In the genomic region with DNA sequence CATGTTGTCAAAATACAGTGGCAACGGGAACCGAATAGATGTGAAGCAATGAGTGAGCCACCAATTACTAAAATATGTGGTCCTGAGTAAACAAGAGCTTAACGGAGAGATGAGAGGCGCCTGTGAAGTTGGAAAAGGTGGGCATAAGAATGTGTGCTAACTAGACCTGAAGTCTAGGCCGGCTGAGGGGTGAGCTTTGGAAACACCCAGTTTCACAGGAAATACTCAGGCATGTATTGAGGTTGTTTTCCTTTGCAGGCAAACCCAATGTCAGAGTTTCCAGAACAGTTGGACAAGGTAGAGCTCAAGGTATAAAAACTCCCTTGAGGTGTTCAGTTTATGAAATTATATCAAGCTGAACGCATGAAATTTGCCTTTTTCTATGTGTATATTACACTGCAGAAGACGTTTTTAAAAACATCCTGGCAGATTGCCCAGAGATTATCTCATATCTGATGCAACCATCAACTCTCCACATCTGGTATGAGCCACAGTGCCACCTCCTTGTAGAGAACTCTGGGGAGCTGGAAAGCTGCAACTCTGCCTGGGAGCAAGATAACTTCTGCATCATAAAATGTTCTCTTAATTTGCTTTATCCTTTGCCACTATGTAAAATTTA, we compare ENCODE assay signal across 8 cellular contexts. TPM values are rescaled to one million over a fixed set of nuclear protein-coding genes. Genes with fewer than 3 reads are reported as not detected.
DNase-seq lines count a peak whose midpoint lies in the region; ATAC-seq and TF ChIP-seq lines count a peak whose summit lies in the region.

No MANE protein-coding gene starts in this region.

- intact Hi-C loops in left ventricle myocardium inferior (cut with micrococcal nuclease): no loop called here

- no peak overlapping the region for H2AK5ac ChIP-seq in mesendoderm (ENCODE audit: low read length)

- H3K9ac ChIP-seq in mesendoderm (ENCODE audit: low read length): no peak overlapping the region

- no peak overlapping the region for H3K18ac ChIP-seq in mesendoderm (ENCODE audit: low read length)

- no CpG with 5 or more reads among the region's 7 CpGs for WGBS in mesendoderm (ENCODE audit: extremely low coverage, insufficient coverage, low lambda C conversion rate)

- no peak overlapping the region for H2BK15ac ChIP-seq in mesendoderm (replicated peaks; ENCODE audit: low read depth)

- H3K56ac ChIP-seq in mesendoderm (ENCODE audit: low read length): no peak overlapping the region

- H3K27me3 Mint-ChIP-seq in activated CD4-positive, alpha-beta T cell treated with anti-CD3 and anti-CD28 coated beads, Interleukin-2, amount 10 ng/mL, durations not matched to agents 7 days and 5 days: no peaks in the 10 kb centered on the region
- H3K27me3 Mint-ChIP-seq in activated naive CD8-positive, alpha-beta T cell treated with anti-CD3 and anti-CD28 coated beads, Interleukin-2, amount 10 ng/mL, durations not matched to agents 7 days and 5 days: no peaks in the 10 kb centered on the region

- no peaks in the 10 kb centered on the region for H3K9me3 ChIP-seq in left ventricle myocardium inferior (replicated peaks)

- CTCF ChIA-PET in activated CD4-positive, alpha-beta T cell treated with anti-CD3 and anti-CD28 coated beads, Interleukin-2, amount 10 ng/mL, durations not matched to agents 7 days and 5 days (lab: Charles Lee): interaction anchor here (1.0 to 1.3 kb wide), 2 partner anchors 22 to 44 kb away, joined by 3 to 4 read pairs; no protein-coding TSS in a partner anchor

- H3K27ac ChIP-seq in left ventricle myocardium inferior (replicated peaks): no peak overlapping the region
- H3K27ac ChIP-seq in mesendoderm (ENCODE audit: low read depth, low read length): no peak overlapping the region

- no peak overlapping the region for H4K8ac ChIP-seq in mesendoderm (ENCODE audit: low read depth, low read length)

- POLR2A ChIA-PET in activated CD4-positive, alpha-beta T cell treated with anti-CD3 and anti-CD28 coated beads, Interleukin-2, amount 10 ng/mL, durations not matched to agents 7 days and 5 days (lab: Charles Lee): no interaction called here
- POLR2A ChIA-PET in activated naive CD8-positive, alpha-beta T cell treated with anti-CD3 and anti-CD28 coated beads, Interleukin-2, amount 10 ng/mL, durations not matched to agents 7 days and 5 days (lab: Charles Lee): no interaction called here

- H3K4me2 ChIP-seq in mesendoderm (ENCODE audit: low read length): no peak overlapping the region

- H3K4me3 ChIP-seq in left ventricle myocardium inferior (no peak overlapping the region), mesendoderm (ENCODE audit: low read length) (no peak overlapping the region)

- peak overlapping the region; percentile 10 for H3K27ac Mint-ChIP-seq in activated CD4-positive, alpha-beta T cell treated with anti-CD3 and anti-CD28 coated beads, Interleukin-2, amount 10 ng/mL, durations not matched to agents 7 days and 5 days
- H3K27ac Mint-ChIP-seq in activated naive CD8-positive, alpha-beta T cell treated with anti-CD3 and anti-CD28 coated beads, Interleukin-2, amount 10 ng/mL, durations not matched to agents 7 days and 5 days: peak overlapping the region; percentile 76

- no peak for TF ChIP-seq CTCF in left ventricle myocardium inferior (IDR thresholded peaks at IDR 0.05; ENCODE audit: borderline replicate concordance)

- H3K4ac ChIP-seq in mesendoderm (ENCODE audit: low read depth, low read length): no peak overlapping the region

- no peaks in the 10 kb centered on the region for H3K79me2 ChIP-seq in mesendoderm (ENCODE audit: control insufficient read depth, insufficient read depth, low read length)

- H3K4me1 Mint-ChIP-seq in activated CD4-positive, alpha-beta T cell treated with anti-CD3 and anti-CD28 coated beads, Interleukin-2, amount 10 ng/mL, durations not matched to agents 7 days and 5 days: peaks cover 29% of the 10 kb centered on the region
- peaks cover 12% of the 10 kb centered on the region for H3K4me1 Mint-ChIP-seq in activated naive CD8-positive, alpha-beta T cell treated with anti-CD3 and anti-CD28 coated beads, Interleukin-2, amount 10 ng/mL, durations not matched to agents 7 days and 5 days

- no peaks in the 10 kb centered on the region for H3K36me3 Mint-ChIP-seq in activated CD4-positive, alpha-beta T cell treated with anti-CD3 and anti-CD28 coated beads, Interleukin-2, amount 10 ng/mL, durations not matched to agents 7 days and 5 days (ENCODE audit: low read depth)
- no peaks in the 10 kb centered on the region for H3K36me3 Mint-ChIP-seq in activated naive CD8-positive, alpha-beta T cell treated with anti-CD3 and anti-CD28 coated beads, Interleukin-2, amount 10 ng/mL, durations not matched to agents 7 days and 5 days

- no peak overlapping the region for H2BK5ac ChIP-seq in mesendoderm (ENCODE audit: low read length)

- peak; percentile 41 for DNase-seq in activated CD4-positive, alpha-beta T cell treated with anti-CD3 and anti-CD28 coated beads, Interleukin-2, amount 10 ng/mL, durations not matched to agents 7 days and 5 days
- DNase-seq in activated CD4-positive, alpha-beta T cell treated with anti-CD3 and anti-CD28 coated beads, Interleukin-2, amount 50 U/mL, for 48 hours: no peak
- DNase-seq in NCI-H2029 treated with DMSO at 0.1 percent for 48 hours (lab: John Stamatoyannopoulos, UW) (peak; percentile 46), non-pigmented ciliary epithelial cell (ENCODE audit: low read depth) (peak; percentile 82), left ventricle myocardium inferior (no peak), mesendoderm (no peak)
- DNase-seq in activated naive CD8-positive, alpha-beta T cell treated with anti-CD3 and anti-CD28 coated beads, Interleukin-2, amount 10 ng/mL, durations not matched to agents 7 days and 5 days: no peak

- H3K4me3 Mint-ChIP-seq in activated CD4-positive, alpha-beta T cell treated with anti-CD3 and anti-CD28 coated beads, Interleukin-2, amount 10 ng/mL, durations not matched to agents 7 days and 5 days: no peak overlapping the region
- H3K4me3 Mint-ChIP-seq in activated naive CD8-positive, alpha-beta T cell treated with anti-CD3 and anti-CD28 coated beads, Interleukin-2, amount 10 ng/mL, durations not matched to agents 7 days and 5 days: peak overlapping the region; percentile 42

- H3K23ac ChIP-seq in mesendoderm (ENCODE audit: low read length): no peak overlapping the region

- no peaks in the 10 kb centered on the region for H3K79me1 ChIP-seq in mesendoderm (ENCODE audit: low read length)

- H3K36me3 ChIP-seq in left ventricle myocardium inferior (no peaks in the 10 kb centered on the region), mesendoderm (ENCODE audit: control insufficient read depth, insufficient read depth, low read length) (no peaks in the 10 kb centered on the region)

- H3K9me3 Mint-ChIP-seq in activated CD4-positive, alpha-beta T cell treated with anti-CD3 and anti-CD28 coated beads, Interleukin-2, amount 10 ng/mL, durations not matched to agents 7 days and 5 days: no peaks in the 10 kb centered on the region
- H3K9me3 Mint-ChIP-seq in activated naive CD8-positive, alpha-beta T cell treated with anti-CD3 and anti-CD28 coated beads, Interleukin-2, amount 10 ng/mL, durations not matched to agents 7 days and 5 days: no peaks in the 10 kb centered on the region

- H4K5ac ChIP-seq in mesendoderm (ENCODE audit: low read length): no peak overlapping the region

- H3K4me1 ChIP-seq in left ventricle myocardium inferior: peaks cover 22% of the 10 kb centered on the region
- peaks cover 2% of the 10 kb centered on the region for H3K4me1 ChIP-seq in mesendoderm (ENCODE audit: control insufficient read depth, low read depth, low read length)

- no peak overlapping the region for H2BK120ac ChIP-seq in mesendoderm (ENCODE audit: low read depth, low read length)

- no peak for ATAC-seq in activated naive CD8-positive, alpha-beta T cell treated with anti-CD3 and anti-CD28 coated beads, Interleukin-2, amount 10 ng/mL, durations not matched to agents 7 days and 5 days (ENCODE audit: low read depth)
- ATAC-seq in HG03354 (IDR thresholded peaks at IDR 0.05; ENCODE audit: poor library complexity, severe bottlenecking, unreplicated experiment): no peak

- H3K27me3 ChIP-seq in left ventricle myocardium inferior (ENCODE audit: low read depth): no peaks in the 10 kb centered on the region
- H3K27me3 ChIP-seq in mesendoderm (ENCODE audit: insufficient read depth, low read length, poor library complexity): no peaks in the 10 kb centered on the region

RNA-seq across cellular contexts. Expression of a gene that starts 3.9 kb away (rescaled TPM):
- 1 to 10 TPM; 5.8 to 6.1 TPM for total RNA-seq in activated CD4-positive, alpha-beta T cell treated with anti-CD3 and anti-CD28 coated beads, Interleukin-2, amount 10 ng/mL, durations not matched to agents 7 days and 5 days
- 1 to 10 TPM; 5.3 to 5.6 TPM for total RNA-seq in activated naive CD8-positive, alpha-beta T cell treated with anti-CD3 and anti-CD28 coated beads, Interleukin-2, amount 10 ng/mL, durations not matched to agents 7 days and 5 days
- 11.4 TPM for total RNA-seq in left ventricle myocardium inferior
- polyA plus RNA-seq in mesendoderm (2013, experiment 1 of 2): 4.6 TPM
- 5.2 TPM for polyA plus RNA-seq in mesendoderm (2013, experiment 2 of 2)

Comparison
In these comparisons a context has a peak if more than half of its experiments do, and no peak if none do; other contexts are left out.
1. DNase-seq: peak in activated CD4-positive, alpha-beta T cell treated with anti-CD3 and anti-CD28 coated beads, Interleukin-2, amount 10 ng/mL, durations not matched to agents 7 days and 5 days (single experiment), NCI-H2029 treated with DMSO at 0.1 percent for 48 hours (single experiment) and non-pigmented ciliary epithelial cell (single experiment); none in activated CD4-positive, alpha-beta T cell treated with anti-CD3 and anti-CD28 coated beads, Interleukin-2, amount 50 U/mL, for 48 hours (0 of 2), activated naive CD8-positive, alpha-beta T cell treated with anti-CD3 and anti-CD28 coated beads, Interleukin-2, amount 10 ng/mL, durations not matched to agents 7 days and 5 days (single experiment), left ventricle myocardium inferior (single experiment) and mesendoderm (single experiment).